ENCODE assay signal across 1 cellular context in genomic region chr1:155022927-155023236, GRCh38.
TF ChIP-seq lines count a peak whose summit lies in the region.

No MANE protein-coding gene starts in this region.

TF ChIP-seq in SK-N-SH, 30 proteins besides CTCF, POLR2A, EP300 and RAD21 (continued from another document):
- TF ChIP-seq POLR2AphosphoS5 (IDR thresholded peaks at IDR 0.05; ENCODE audit: low read depth, low read length): no peak
- TF ChIP-seq, protein P1, sequence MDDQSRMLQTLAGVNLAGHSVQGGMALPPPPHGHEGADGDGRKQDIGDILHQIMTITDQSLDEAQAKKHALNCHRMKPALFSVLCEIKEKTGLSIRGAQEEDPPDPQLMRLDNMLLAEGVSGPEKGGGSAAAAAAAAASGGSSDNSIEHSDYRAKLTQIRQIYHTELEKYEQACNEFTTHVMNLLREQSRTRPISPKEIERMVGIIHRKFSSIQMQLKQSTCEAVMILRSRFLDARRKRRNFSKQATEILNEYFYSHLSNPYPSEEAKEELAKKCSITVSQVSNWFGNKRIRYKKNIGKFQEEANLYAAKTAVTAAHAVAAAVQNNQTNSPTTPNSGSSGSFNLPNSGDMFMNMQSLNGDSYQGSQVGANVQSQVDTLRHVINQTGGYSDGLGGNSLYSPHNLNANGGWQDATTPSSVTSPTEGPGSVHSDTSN (IDR thresholded peaks at IDR 0.05): no peak
- no peak for TF ChIP-seq FOXM1 (IDR thresholded peaks at IDR 0.05; ENCODE audit: low read depth)
